8 cellular contexts compared by ENCODE assay signal in genomic region chr1:202019235-202019558, GRCh38. TPM values are rescaled to one million over a fixed set of nuclear protein-coding genes. Genes with fewer than 3 reads are reported as not detected.
A peak's percentile ranks its signal among the peaks of the same experiment; 100 is the strongest.
DNase-seq lines count a peak whose midpoint lies in the region; ATAC-seq and TF ChIP-seq lines count a peak whose summit lies in the region.
"Not testable (repeated sequence)": the region's sequence is repeated elsewhere in the genome, so short reads cannot be mapped to it uniquely, and the experiment has no call there.

No MANE protein-coding gene starts in this region.

- not testable (repeated sequence) for DNase-seq in H9; Peyer's patch; breast epithelium (ENCODE audit: low spot score in 2 of 2); glutamatergic neuron; lower lobe of right lung; neuronal stem cell (ENCODE audit: low spot score)
- DNase-seq in upper lobe of left lung: peak in 1 of 2 donors; percentile 66

- H3K4me3 ChIP-seq in BLaER1; breast epithelium; lower lobe of right lung; neuronal stem cell (ENCODE audit: low read length in 2 of 2); upper lobe of left lung: not testable (repeated sequence)
- peak overlapping the region in 2 of 4 donors; percentile 8 to 37 for H3K4me3 ChIP-seq in Peyer's patch

- H2BK20ac ChIP-seq in H9 (ENCODE audit: low read depth, low read length, poor library complexity, severe bottlenecking): not testable (repeated sequence)

- not testable (repeated sequence) for H2BK5ac ChIP-seq in H9 (ENCODE audit: insufficient read length, low read length)
- H2BK5ac ChIP-seq in neuronal stem cell (ENCODE audit: low read length): peak overlapping the region; percentile 19

- H4K8ac ChIP-seq in H9 (replicated peaks; ENCODE audit: insufficient read length, low read depth, low read length); neuronal stem cell (ENCODE audit: low read depth, low read length): not testable (repeated sequence)

- H3K79me2 ChIP-seq in H9 (ENCODE audit: insufficient read depth, low read length): not testable (repeated sequence)

- H2AK5ac ChIP-seq in H9 (ENCODE audit: insufficient read length, low read length): not testable (repeated sequence)
- peak overlapping the region; percentile 95 for H2AK5ac ChIP-seq in neuronal stem cell (ENCODE audit: low read depth, low read length)

- TF ChIP-seq EP300 in upper lobe of left lung (IDR thresholded peaks at IDR 0.05): not testable (repeated sequence)

- H2BK12ac ChIP-seq in H9 (ENCODE audit: insufficient read length, low read depth, low read length); neuronal stem cell (ENCODE audit: low read length): not testable (repeated sequence)

- not testable (repeated sequence) for H3K27me3 Mint-ChIP-seq in H9 (ENCODE audit: low read depth); glutamatergic neuron (ENCODE audit: unreplicated experiment)

- not testable (repeated sequence) for H3T11ph ChIP-seq in H9 (ENCODE audit: low read length)

- H3K79me1 ChIP-seq in H9 (ENCODE audit: insufficient read depth, low read depth, low read length, poor library complexity, severe bottlenecking); neuronal stem cell (ENCODE audit: low read depth, low read length): not testable (repeated sequence)

- not testable (repeated sequence) for H2BK15ac ChIP-seq in H9 (ENCODE audit: low read depth, low read length)
- peak overlapping the region; percentile 90 for H2BK15ac ChIP-seq in neuronal stem cell (ENCODE audit: low read length)

- peak overlapping the region in 1 of 2 experiments; percentile 19; a peak in 2 of 5 replicates for H3K4me3 Mint-ChIP-seq in H9
- not testable (repeated sequence) for H3K4me3 Mint-ChIP-seq in glutamatergic neuron (ENCODE audit: unreplicated experiment)

- H3K27me3 ChIP-seq in BLaER1; H9 (ENCODE audit: insufficient read depth, low read length); Peyer's patch; breast epithelium; lower lobe of right lung (ENCODE audit: low read depth); upper lobe of left lung: not testable (repeated sequence)
- peaks cover 0 to 23% (median 0%) of the 10 kb centered on the region in 3 experiments for H3K27me3 ChIP-seq in neuronal stem cell (ENCODE audit: control insufficient read depth in 3 of 3, insufficient read depth in 3 of 3, low read depth in 1 of 3, low read length in 3 of 3)

- H3K56ac ChIP-seq in H9 (ENCODE audit: insufficient read length, low read depth, low read length): not testable (repeated sequence)

- H3K9me3 Mint-ChIP-seq in H9; glutamatergic neuron (ENCODE audit: unreplicated experiment): not testable (repeated sequence)

- not testable (repeated sequence) for H3K23ac ChIP-seq in H9 (ENCODE audit: insufficient read length, low read depth, low read length); neuronal stem cell (ENCODE audit: low read depth, low read length, poor library complexity)

- ATAC-seq in lower lobe of right lung; upper lobe of left lung (ENCODE audit: low FRiP score in 2 of 2): not testable (repeated sequence)

- H3K27ac ChIP-seq in BLaER1; H9 (ENCODE audit: insufficient read length, low read depth, low read length); neuronal stem cell (replicated peaks; ENCODE audit: low read length): not testable (repeated sequence)
- H3K27ac ChIP-seq in Peyer's patch (peak overlapping the region in 3 of 4 donors; percentile 80 to 99 (median 96)), breast epithelium (peak overlapping the region; percentile 77 to 96), lower lobe of right lung (peak overlapping the region; percentile 73), upper lobe of left lung (peak overlapping the region; percentile 50 to 88 (median 79))

- peak overlapping the region in 1 of 3 experiments; percentile 14; a peak in 1 of 7 replicates for H3K27ac Mint-ChIP-seq in H9
- H3K27ac Mint-ChIP-seq in glutamatergic neuron (ENCODE audit: unreplicated experiment): peak overlapping the region; percentile 12

- not testable (repeated sequence) for TF ChIP-seq POLR2A in Peyer's patch (IDR thresholded peaks at IDR 0.05); breast epithelium (IDR thresholded peaks at IDR 0.05); upper lobe of left lung (IDR thresholded peaks at IDR 0.05)

- H4K91ac ChIP-seq in H9 (ENCODE audit: insufficient read length, low read depth, low read length); neuronal stem cell (ENCODE audit: low read depth, low read length, poor library complexity): not testable (repeated sequence)

- not testable (repeated sequence) for H3K9me3 ChIP-seq in BLaER1; H9 (ENCODE audit: control insufficient read depth, low read depth, low read length); Peyer's patch; breast epithelium; lower lobe of right lung; neuronal stem cell (replicated peaks in 1 of 2; ENCODE audit: control insufficient read depth in 2 of 2, insufficient read depth in 1 of 2, low read depth in 1 of 2, low read length in 2 of 2); upper lobe of left lung

- WGBS in H9 (ENCODE audit: extremely low coverage, insufficient read length, low lambda C conversion rate): no CpG with 5 or more reads among the region's 8 CpGs
- no CpG with 5 or more reads among the region's 8 CpGs for WGBS in neuronal stem cell (ENCODE audit: extremely low coverage in 2 of 2, insufficient read length in 2 of 2, insufficient replicate concordance in 1 of 2), 2 donors
- WGBS in upper lobe of left lung, 2 donors: 67 to 80% methylated on average over 8 of the region's 8 CpGs

- not testable (repeated sequence) for TF ChIP-seq CTCF in H9 (conservative IDR thresholded peaks at IDR 0.05); Peyer's patch (IDR thresholded peaks at IDR 0.05); breast epithelium (IDR thresholded peaks at IDR 0.05); glutamatergic neuron (IDR thresholded peaks at IDR 0.05; ENCODE audit: partially characterized antibody, unreplicated experiment); lower lobe of right lung (IDR thresholded peaks at IDR 0.05); upper lobe of left lung (IDR thresholded peaks at IDR 0.05)

- H3K36me3 ChIP-seq in BLaER1; breast epithelium; neuronal stem cell (replicated peaks in 1 of 2; ENCODE audit: control insufficient read depth in 2 of 2, insufficient read depth in 2 of 2, low read length in 2 of 2): not testable (repeated sequence)
- peaks cover 0 to 17% (median 0%) of the 10 kb centered on the region in 3 donors for H3K36me3 ChIP-seq in Peyer's patch
- H3K36me3 ChIP-seq in lower lobe of right lung: peaks cover 16% of the 10 kb centered on the region
- peaks cover 6 to 12% (median 8%) of the 10 kb centered on the region in 4 donors for H3K36me3 ChIP-seq in upper lobe of left lung

- H2AFZ ChIP-seq in H9 (ENCODE audit: low read length); neuronal stem cell (ENCODE audit: low read length): not testable (repeated sequence)

- not testable (repeated sequence) for H3K18ac ChIP-seq in H9 (ENCODE audit: insufficient read length, low read depth, low read length)
- H3K18ac ChIP-seq in neuronal stem cell (ENCODE audit: low read length): peak overlapping the region; percentile 78

- H4K20me1 ChIP-seq in BLaER1; H9 (ENCODE audit: control insufficient read depth, insufficient read depth, insufficient read length): not testable (repeated sequence)

- H3K23me2 ChIP-seq in H9 (ENCODE audit: insufficient read length, low read depth, low read length, poor library complexity, severe bottlenecking): not testable (repeated sequence)

- intact Hi-C loops in breast epithelium (cut with DNase I; ENCODE audit: low total_unique reads); lower lobe of right lung (cut with DNase I): not testable (repeated sequence)

- H3K4ac ChIP-seq in H9 (ENCODE audit: low read depth, low read length); neuronal stem cell (ENCODE audit: low read length): not testable (repeated sequence)

- H4K5ac ChIP-seq in H9 (ENCODE audit: insufficient read length, low read depth, low read length): not testable (repeated sequence)

- H3K4me2 ChIP-seq in BLaER1: peak overlapping the region; percentile 38
- not testable (repeated sequence) for H3K4me2 ChIP-seq in H9 (ENCODE audit: insufficient read depth, insufficient read length, low read length); neuronal stem cell (ENCODE audit: insufficient read depth, low read length, poor library complexity, severe bottlenecking)

- H3K4me1 ChIP-seq in BLaER1 (peaks cover 17% of the 10 kb centered on the region), neuronal stem cell (ENCODE audit: control insufficient read depth in 2 of 2, insufficient read depth in 1 of 2, low read depth in 1 of 2, low read length in 2 of 2) (peaks cover 0 to 17% of the 10 kb centered on the region in 2 donors), upper lobe of left lung (peaks cover 0 to 26% (median 10%) of the 10 kb centered on the region in 4 donors)
- H3K4me1 ChIP-seq in H9 (ENCODE audit: insufficient read depth, low read length); Peyer's patch; breast epithelium; lower lobe of right lung: not testable (repeated sequence)

- H3K4me1 Mint-ChIP-seq in H9 (peaks cover 15 to 24% of the 10 kb centered on the region in 2 experiments), glutamatergic neuron (ENCODE audit: low read depth, unreplicated experiment) (peaks cover 19% of the 10 kb centered on the region)

- H3K14ac ChIP-seq in H9 (ENCODE audit: insufficient read depth, low read length): peak overlapping the region; percentile 52; the same call in 1 of the 2 replicates
- not testable (repeated sequence) for H3K14ac ChIP-seq in neuronal stem cell (ENCODE audit: low read length)

- not testable (repeated sequence) for H3K9ac ChIP-seq in BLaER1; H9 (ENCODE audit: extremely low read depth, insufficient read length, low read length)
- H3K9ac ChIP-seq in neuronal stem cell (ENCODE audit: low read depth, low read length, poor library complexity): peak overlapping the region; percentile 50

- H2BK120ac ChIP-seq in H9 (ENCODE audit: low read depth, low read length, poor library complexity, severe bottlenecking); neuronal stem cell (ENCODE audit: low read depth, low read length): not testable (repeated sequence)

- H3K36me3 Mint-ChIP-seq in H9 (ENCODE audit: insufficient read depth in 1 of 3, low read depth in 3 of 3): peaks cover 0 to 23% (median 18%) of the 10 kb centered on the region in 3 experiments; a peak in 4 of 7 replicates
- not testable (repeated sequence) for H3K36me3 Mint-ChIP-seq in glutamatergic neuron (ENCODE audit: unreplicated experiment)

RNA-seq across cellular contexts. Expression of gene ELF3, which starts 8.8 kb away (rescaled TPM):
- total RNA-seq in H9 (2021): 9.1 and 10.4 TPM in 2 replicates
- total RNA-seq in Peyer's patch: 100 to 1,000 TPM; 497 to 741 (median 654) TPM
- total RNA-seq in breast epithelium: 1,000 to 10,000 TPM in 1 of 3 donors, 100 to 1,000 TPM in 1, 1 to 10 TPM in 1; 1.3 to 1,061 (median 367) TPM
- 0.96 TPM for total RNA-seq in glutamatergic neuron (ENCODE audit: unreplicated experiment)
- total RNA-seq in lower lobe of right lung: 74.1 TPM
- polyA plus RNA-seq in neuronal stem cell (2013, experiment 1 of 2): 2.7 TPM
- polyA plus RNA-seq in neuronal stem cell (2013, experiment 2 of 2): 2.6 TPM
- total RNA-seq in upper lobe of left lung: 100 to 1,000 TPM in 4 of 6 donors, 10 to 100 TPM in 2; 82.8 to 261 (median 137) TPM

RNA-seq across cellular contexts. Expression of gene RNPEP, which starts 36.7 kb away (rescaled TPM):
- total RNA-seq in H9 (2021): 49.2 and 49.9 TPM in 2 replicates
- total RNA-seq in Peyer's patch: 100 to 1,000 TPM; 165 to 257 (median 204) TPM
- 10 to 100 TPM; 43.0 to 66.7 (median 57.4) TPM for total RNA-seq in breast epithelium
- total RNA-seq in glutamatergic neuron (ENCODE audit: unreplicated experiment): 42.4 TPM
- total RNA-seq in lower lobe of right lung: 73.8 TPM
- 27.2 TPM for polyA plus RNA-seq in neuronal stem cell (2013, experiment 1 of 2)
- polyA plus RNA-seq in neuronal stem cell (2013, experiment 2 of 2): 27.7 TPM
- total RNA-seq in upper lobe of left lung: 100 to 1,000 TPM in 2 of 6 donors, 10 to 100 TPM in 4; 67.7 to 116 (median 76.5) TPM
